In genomic region chr1:24202556-24202955, GRCh38 we compare ENCODE assay signal across 1 cellular context.
TF ChIP-seq lines count a peak whose summit lies in the region.

No MANE protein-coding gene starts in this region.

TF ChIP-seq in H1, 55 proteins besides CTCF, POLR2A, EP300 and RAD21:
- TF ChIP-seq CREB1 (IDR thresholded peaks at IDR 0.05) (no peak), TAF1 (IDR thresholded peaks at IDR 0.05; ENCODE audit: low read depth, low read length) (no peak), SAP30 (IDR thresholded peaks at IDR 0.05; ENCODE audit: insufficient read depth, insufficient replicate concordance, low read length) (no peak)
